Comparison of ENCODE assay signal across 26 cellular contexts in the genomic region with DNA sequence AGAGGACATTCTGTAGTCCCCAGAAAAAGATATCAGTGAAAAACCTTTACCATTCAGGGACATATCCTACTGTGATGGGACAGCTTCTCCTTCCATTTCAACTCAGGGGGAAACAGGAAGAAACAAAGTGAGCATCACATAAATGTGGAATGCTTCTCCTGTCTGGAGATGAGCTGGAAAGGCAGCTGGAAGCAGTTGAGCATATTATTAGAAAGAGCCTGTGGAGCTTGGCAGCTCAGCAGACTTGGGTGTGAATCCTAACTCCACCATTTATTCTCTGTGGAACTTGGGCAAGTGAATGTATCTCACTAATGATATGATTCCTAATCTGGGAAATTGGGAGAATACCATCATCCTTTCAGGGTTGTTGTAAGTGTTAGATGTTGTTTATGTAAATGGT.
"Had no signal": no experiment of that assay in that cellular context is flagged by ENCODE, and none has a peak within 500 bp of the region (broad histone marks: within the 10 kb centered on the region; RNA-seq: fewer than 3 reads in every experiment).

No MANE protein-coding gene starts in this region.

- H3K27me3 Mint-ChIP-seq: effector memory CD8-positive, alpha-beta T cell had no signal

- DNase-seq: colonic mucosa; cortex of kidney; effector CD8-positive, alpha-beta T cell; effector memory CD8-positive, alpha-beta T cell; endodermal cell; erythroblast; esophagus squamous epithelium; foreskin fibroblast; foreskin melanocyte; gastrocnemius medialis; glutamatergic neuron; head of caudate nucleus; heart right ventricle; hippocampal formation; left cardiac atrium; left lung; left ventricle myocardium superior; lower lobe of right lung; mesenchymal stem cell had no signal

- H3K27ac ChIP-seq: colonic mucosa, epithelial cell of prostate, esophagus squamous epithelium, gastrocnemius medialis, heart right ventricle, left lung, lower lobe of right lung had no signal

- H3K4me3 ChIP-seq: colonic mucosa, esophagus squamous epithelium, gastrocnemius medialis, heart right ventricle, left lung, lower lobe of right lung had no signal

- H3K4me1 ChIP-seq: colonic mucosa, esophagus squamous epithelium, heart right ventricle, left lung, lower lobe of right lung had no signal

- H3K9me3 ChIP-seq: colonic mucosa, esophagus squamous epithelium, gastrocnemius medialis, heart right ventricle, left lung, lower lobe of right lung had no signal

- H3K27me3 ChIP-seq: colonic mucosa, esophagus squamous epithelium, gastrocnemius medialis, left lung had no signal

- H3K4me3 Mint-ChIP-seq: dendritic cell treated with granulocyte-macrophage colony-stimulating factor and Interleukin-4, amounts not matched to agents 40 ng/mL and 50 ng/mL, for 4 days; effector memory CD8-positive, alpha-beta T cell; endodermal cell; mesothelial cell of epicardium had no signal

- H3K27ac Mint-ChIP-seq: dendritic cell treated with granulocyte-macrophage colony-stimulating factor and Interleukin-4, amounts not matched to agents 40 ng/mL and 50 ng/mL, for 4 days; effector memory CD8-positive, alpha-beta T cell; endodermal cell; mesothelial cell of epicardium had no signal

- H3K36me3 ChIP-seq: colonic mucosa, esophagus squamous epithelium, gastrocnemius medialis, heart right ventricle, left lung, lower lobe of right lung had no signal

- H3K4me1 Mint-ChIP-seq: mesothelial cell of epicardium had no signal

- FAIRE-seq: endometrium, islet of Langerhans, keratinocyte had no signal

- ATAC-seq: effector memory CD8-positive, alpha-beta T cell; esophagus mucosa; heart right ventricle; left cardiac atrium; left lung; left ventricle myocardium superior; lower lobe of right lung had no signal

- H3K36me3 Mint-ChIP-seq: mesothelial cell of epicardium had no signal

- H3K9me3 Mint-ChIP-seq: dendritic cell treated with granulocyte-macrophage colony-stimulating factor and Interleukin-4, amounts not matched to agents 40 ng/mL and 50 ng/mL, for 4 days; effector memory CD8-positive, alpha-beta T cell; endodermal cell; mesothelial cell of epicardium had no signal
